Comparison of ENCODE assay signal across 12 cellular contexts in the genomic region with DNA sequence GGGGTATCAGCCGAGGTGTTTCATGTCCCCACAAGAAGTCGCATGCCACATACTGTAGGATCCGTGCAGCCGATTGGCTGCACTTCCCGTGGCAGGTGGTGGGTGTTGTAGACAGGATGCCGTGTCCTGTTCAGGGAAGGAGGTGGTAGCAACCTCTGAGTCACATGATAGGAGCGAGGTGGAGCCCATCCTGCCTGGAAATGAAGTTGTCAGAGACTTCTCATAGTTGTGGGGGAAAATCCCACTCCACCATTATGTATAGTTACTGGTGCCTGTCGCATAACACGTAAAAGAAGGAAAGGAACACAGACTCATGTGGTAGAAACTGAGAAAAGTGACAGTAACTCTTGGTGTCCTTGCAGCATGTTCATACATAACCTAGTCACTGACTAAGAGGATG.
DNase-seq lines count a peak whose midpoint lies in the region; ATAC-seq and TF ChIP-seq lines count a peak whose summit lies in the region.
"Had no signal": no experiment of that assay in that cellular context is flagged by ENCODE, and none has a peak within 500 bp of the region (broad histone marks: within the 10 kb centered on the region; RNA-seq: fewer than 3 reads in every experiment).

No MANE protein-coding gene starts in this region.

- peaks cover 10% of the 10 kb centered on the region for H3K4me1 Mint-ChIP-seq in CD4-positive, alpha-beta T cell (ENCODE audit: low read depth)
- H3K4me1 Mint-ChIP-seq in HFFc6 (ENCODE audit: low read depth): no peaks in the 10 kb centered on the region; the same call in 1 of the 2 replicates

- in situ Hi-C loops in gastrocnemius medialis (cut with MboI; ENCODE audit: low sequenced_read_pairs in 4 of 4): no loop called here

- no peak for DNase-seq in CD4-positive, alpha-beta T cell
- DNase-seq in gastrocnemius medialis: no peak
- DNase-seq in nucleus accumbens (lab: John Stamatoyannopoulos, UW): no peak
- no peak for DNase-seq in HFFc6
- DNase-seq: C1 segment of cervical spinal cord had no signal

- ATAC-seq in CD4-positive, alpha-beta T cell (ENCODE audit: poor library complexity): peak; percentile 34
- ATAC-seq in GM19328 (IDR thresholded peaks at IDR 0.05; ENCODE audit: unreplicated experiment) (peak; percentile 67), HG03521 (IDR thresholded peaks at IDR 0.05; ENCODE audit: unreplicated experiment) (peak; percentile 71), esophagus mucosa (peak; percentile 57), gastrocnemius medialis (no peak), HG03280 (IDR thresholded peaks at IDR 0.05; ENCODE audit: unreplicated experiment) (no peak)

- intact Hi-C loops in CD4-positive, alpha-beta T cell (cut with DNase I, micrococcal nuclease): no loop called here
- intact Hi-C loops in gastrocnemius medialis (cut with DNase I; ENCODE audit: low total_unique reads): no loop called here

- no peak for TF ChIP-seq POLR2A in gastrocnemius medialis (IDR thresholded peaks at IDR 0.05)

- peaks cover 3% of the 10 kb centered on the region for H3K9me3 Mint-ChIP-seq in CD4-positive, alpha-beta T cell
- H3K9me3 Mint-ChIP-seq in HFFc6: no peaks in the 10 kb centered on the region

- no peak for TF ChIP-seq CTCF in CD4-positive, alpha-beta T cell (IDR thresholded peaks at IDR 0.05)
- TF ChIP-seq CTCF in gastrocnemius medialis (IDR thresholded peaks at IDR 0.05 in 4 of 5, conservative IDR thresholded peaks at IDR 0.05 in 1 of 5): no peak
- no peak for TF ChIP-seq CTCF in HFFc6 (IDR thresholded peaks at IDR 0.05)

- POLR2A ChIA-PET in CD4-positive, alpha-beta T cell (lab: Charles Lee): interaction anchor here (0.6 kb wide), 1 partner anchor 354 kb away, joined by 3 read pairs; no protein-coding TSS in a partner anchor

- H3K27me3 Mint-ChIP-seq in CD4-positive, alpha-beta T cell: peaks cover 13% of the 10 kb centered on the region
- H3K27me3 Mint-ChIP-seq in HFFc6 (ENCODE audit: insufficient read depth): peaks cover 7% of the 10 kb centered on the region

- peak overlapping the region; percentile 20 for H3K27ac Mint-ChIP-seq in CD4-positive, alpha-beta T cell
- H3K27ac Mint-ChIP-seq in HFFc6: no peak overlapping the region
- H3K27ac Mint-ChIP-seq: activated naive CD8-positive, alpha-beta T cell had no signal

- no peaks in the 10 kb centered on the region for H3K36me3 ChIP-seq in gastrocnemius medialis

- peaks cover 6% of the 10 kb centered on the region for H3K36me3 Mint-ChIP-seq in CD4-positive, alpha-beta T cell (ENCODE audit: low read depth)
- peaks cover 42% of the 10 kb centered on the region for H3K36me3 Mint-ChIP-seq in HFFc6 (ENCODE audit: low read depth)

- H3K4me1 ChIP-seq in gastrocnemius medialis: no peaks in the 10 kb centered on the region

- peaks cover 1% of the 10 kb centered on the region for H3K9me3 ChIP-seq in CD4-positive, alpha-beta T cell (ENCODE audit: control insufficient read depth, low read length)
- no peaks in the 10 kb centered on the region for H3K9me3 ChIP-seq in gastrocnemius medialis

- H3K27ac ChIP-seq in CD4-positive, alpha-beta T cell (ENCODE audit: low read depth, low read length): no peak overlapping the region
- H3K27ac ChIP-seq in gastrocnemius medialis: no peak overlapping the region
- H3K27ac ChIP-seq: PC-9 had no signal

- no peak overlapping the region for H3K4me3 Mint-ChIP-seq in CD4-positive, alpha-beta T cell
- no peak overlapping the region for H3K4me3 Mint-ChIP-seq in HFFc6
- H3K4me3 Mint-ChIP-seq: activated naive CD8-positive, alpha-beta T cell had no signal

- CTCF ChIA-PET in CD4-positive, alpha-beta T cell (lab: Charles Lee): no interaction called here

- peaks cover 7% of the 10 kb centered on the region for H3K27me3 ChIP-seq in CD4-positive, alpha-beta T cell (ENCODE audit: control insufficient read depth, insufficient read depth, low read length)
- H3K27me3 ChIP-seq in gastrocnemius medialis: no peaks in the 10 kb centered on the region

- H3K4me3 ChIP-seq in gastrocnemius medialis: no peak overlapping the region
- H3K4me3 ChIP-seq: lung, PC-9 had no signal

Comparison
In these comparisons a context has a peak if more than half of its experiments do, and no peak if none do; other contexts are left out.
1. ATAC-seq: peak in CD4-positive, alpha-beta T cell (single experiment), GM19328 (single experiment), HG03521 (single experiment) and esophagus mucosa (single experiment); none in gastrocnemius medialis (0 of 2) and HG03280 (single experiment).